In genomic region chr3:45554001-45554691, GRCh38 we compare ENCODE assay signal across 8 cellular contexts. TPM values are rescaled to one million over a fixed set of nuclear protein-coding genes. Genes with fewer than 3 reads are reported as not detected.
DNase-seq lines count a peak whose midpoint lies in the region; TF ChIP-seq lines count a peak whose summit lies in the region.

No MANE protein-coding gene starts in this region.

- no peaks in the 10 kb centered on the region for H4K20me1 ChIP-seq in GM23248 (ENCODE audit: insufficient read depth)
- no peaks in the 10 kb centered on the region for H4K20me1 ChIP-seq in smooth muscle cell (ENCODE audit: low read depth)

- in situ Hi-C loops in GM23248 (cut with MboI): no loop called here

- H3K9me3 ChIP-seq in GM23248 (ENCODE audit: low read depth) (no peaks in the 10 kb centered on the region), smooth muscle cell (replicated peaks; ENCODE audit: low read depth) (no peaks in the 10 kb centered on the region)

- TF ChIP-seq CTCF in smooth muscle cell (IDR thresholded peaks at IDR 0.05; ENCODE audit: borderline replicate concordance, insufficient read depth, poor library complexity, severe bottlenecking): no peak

- no peaks in the 10 kb centered on the region for H3K27me3 ChIP-seq in GM23248 (replicated peaks; ENCODE audit: insufficient read depth)
- no peaks in the 10 kb centered on the region for H3K27me3 ChIP-seq in smooth muscle cell (ENCODE audit: low read depth)
- H3K27me3 ChIP-seq in H7 (ENCODE audit: control insufficient read depth, insufficient read depth, low read length): no peaks in the 10 kb centered on the region

- no peak overlapping the region for H3K4me3 ChIP-seq in GM23248
- H3K4me3 ChIP-seq in smooth muscle cell: no peak overlapping the region
- H3K4me3 ChIP-seq in H7 (ENCODE audit: insufficient read depth, low read depth, low read length): no peak overlapping the region

- H3K27ac ChIP-seq in GM23248 (no peak overlapping the region), smooth muscle cell (ENCODE audit: low read depth) (peak overlapping the region; percentile 92)

- H3K79me2 ChIP-seq in GM23248 (ENCODE audit: insufficient read depth) (no peaks in the 10 kb centered on the region), smooth muscle cell (ENCODE audit: low read depth) (no peaks in the 10 kb centered on the region)

- 52 to 71% methylated on average over 4 of the region's 4 CpGs for WGBS in GM23248 (ENCODE audit: low coverage in 1 of 2, low lambda C conversion rate in 2 of 2, missing lambda C conversion rate in 2 of 2), 2 experiments
- 28% methylated on average over 4 of the region's 4 CpGs for WGBS in smooth muscle cell (ENCODE audit: low lambda C conversion rate)

- H3K4me2 ChIP-seq in GM23248 (ENCODE audit: unreplicated experiment) (peak overlapping the region; percentile 55), smooth muscle cell (peak overlapping the region; percentile 66)

- H2AFZ ChIP-seq in GM23248 (no peak overlapping the region), smooth muscle cell (ENCODE audit: low read depth) (no peak overlapping the region)

- H3K9me2 ChIP-seq in GM23248 (ENCODE audit: insufficient read depth): no peaks in the 10 kb centered on the region

- H3K9ac ChIP-seq in GM23248 (no peak overlapping the region), smooth muscle cell (ENCODE audit: low read depth) (peak overlapping the region; percentile 62)

- H3F3A ChIP-seq in GM23248 (ENCODE audit: insufficient read depth) (peaks cover 27% of the 10 kb centered on the region), smooth muscle cell (ENCODE audit: low read depth) (peaks cover 16% of the 10 kb centered on the region)

- H3K4me1 ChIP-seq in GM23248 (ENCODE audit: insufficient read depth): peaks cover 34% of the 10 kb centered on the region
- peaks cover 22% of the 10 kb centered on the region for H3K4me1 ChIP-seq in smooth muscle cell (ENCODE audit: low read depth)

- DNase-seq in GDM1 (lab: John Stamatoyannopoulos, UW) (peak; percentile 54), GM23248 (no peak), NCI-H69 (lab: John Stamatoyannopoulos, UW) (peak; percentile 57), glomerular visceral epithelial cell (ENCODE audit: extremely low spot score) (peak; percentile 64), smooth muscle cell (lab: John Stamatoyannopoulos, UW; ENCODE audit: unreplicated experiment) (no peak), dedifferentiated amniotic fluid mesenchymal stem cell (ENCODE audit: extremely low spot score) (no peak), H7 (no peak), DMS53 (lab: John Stamatoyannopoulos, UW) (no peak)

- H3K36me3 ChIP-seq in GM23248 (ENCODE audit: low read depth) (no peaks in the 10 kb centered on the region), smooth muscle cell (ENCODE audit: low read depth) (no peaks in the 10 kb centered on the region), H7 (replicated peaks; ENCODE audit: control insufficient read depth, insufficient read depth, low read length) (no peaks in the 10 kb centered on the region; the same call in 1 of the 2 replicates)

RNA-seq across cellular contexts. Expression of gene LIMD1, which starts 40.4 kb away (rescaled TPM):
- total RNA-seq in GM23248 (2014; rRNA removed; shearing (Covaris generic)): 8.3 and 10.3 TPM in 2 replicates
- 6.2 and 8.6 TPM in 2 replicates for polyA plus RNA-seq in GM23248 (2016; fragmentation: Nextera tagmentation; extraction: Ambion mirVana)
- total RNA-seq in smooth muscle cell: 3.8 and 4.6 TPM in 2 replicates
- 3.6 and 4.2 TPM in 2 replicates for polyA plus RNA-seq in smooth muscle cell
- 16.7 and 22.5 TPM in 2 replicates for total RNA-seq in H7 (2014; rRNA removed; shearing (Covaris generic))

Comparison
In these comparisons a context has a peak if more than half of its experiments do, and no peak if none do; other contexts are left out.
1. DNase-seq: peak in GDM1 (single experiment), NCI-H69 (single experiment) and glomerular visceral epithelial cell (single experiment); none in GM23248 (single experiment), smooth muscle cell (single experiment), dedifferentiated amniotic fluid mesenchymal stem cell (single experiment), H7 (single experiment) and DMS53 (single experiment).